17 cellular contexts compared by ENCODE assay signal in genomic region chr9:117266855-117267497, GRCh38.
A peak's percentile ranks its signal among the peaks of the same experiment; 100 is the strongest.
DNase-seq lines count a peak whose midpoint lies in the region; TF ChIP-seq lines count a peak whose summit lies in the region.
"Had no signal": no experiment of that assay in that cellular context is flagged by ENCODE, and none has a peak within 500 bp of the region (broad histone marks: within the 10 kb centered on the region; RNA-seq: fewer than 3 reads in every experiment).

No MANE protein-coding gene starts in this region.

- in situ Hi-C loops in ACHN (cut with HindIII; ENCODE audit: low pct_ligation_motif_present, low pct_unique_long_range_greater_than_20kb, low sequenced_read_pairs) = no loop called here

- H3K4me1 ChIP-seq in OCI-LY1 (ENCODE audit: insufficient read depth, low read length, severe bottlenecking) = peaks cover 86% of the 10 kb centered on the region
- H3K4me1 ChIP-seq: A549, HAP-1 had no signal

- H2AFZ ChIP-seq in OCI-LY1 (ENCODE audit: low read length) = no peak overlapping the region

- H3K27me3 ChIP-seq in OCI-LY1 (ENCODE audit: insufficient read depth, low read length) = no peaks in the 10 kb centered on the region
- H3K27me3 ChIP-seq: BLaER1 had no signal

- H3K4me3 ChIP-seq in OCI-LY1 (ENCODE audit: low read depth, low read length, poor library complexity, severe bottlenecking) = no peak overlapping the region
- H3K4me3 ChIP-seq: A549, BLaER1, GM12878, HAP-1 had no signal

- TF ChIP-seq CTCF in OCI-LY1 (IDR thresholded peaks at IDR 0.05; ENCODE audit: low read length) = no peak

- H3K9ac ChIP-seq in OCI-LY1 (ENCODE audit: low read length) = no peak overlapping the region
- H3K9ac ChIP-seq: BLaER1 had no signal

- no peaks in the 10 kb centered on the region for H3F3A ChIP-seq in OCI-LY1 (ENCODE audit: insufficient read depth, low read length)

- no peaks in the 10 kb centered on the region for H3K79me2 ChIP-seq in OCI-LY1 (ENCODE audit: insufficient read depth, low read length)

- H4K20me1 ChIP-seq in OCI-LY1 (ENCODE audit: insufficient read depth, low read length) = no peaks in the 10 kb centered on the region
- H4K20me1 ChIP-seq: BLaER1 had no signal

- DNase-seq in NCI-H1105 treated with DMSO at 0.1 percent for 48 hours (lab: John Stamatoyannopoulos, UW) (peak; percentile 30), NCI-H1105 (lab: John Stamatoyannopoulos, UW) (no peak), DMS79 (lab: John Stamatoyannopoulos, UW) (peak; percentile 25), NCI-H524 (lab: John Stamatoyannopoulos, UW) (peak; percentile 71 to 89), ACHN (no peak), KG1 (lab: John Stamatoyannopoulos, UW) (no peak)
- DNase-seq: CD4-positive, alpha-beta memory T cell; DMS153; DND-41; EL had no signal

- no peaks in the 10 kb centered on the region for H3K9me2 ChIP-seq in OCI-LY1 (ENCODE audit: low read depth, low read length)

- H3K36me3 ChIP-seq in OCI-LY1 (ENCODE audit: insufficient read depth, low read length) = no peaks in the 10 kb centered on the region
- H3K36me3 ChIP-seq: BLaER1, HAP-1 had no signal

- no peaks in the 10 kb centered on the region for H3K9me3 ChIP-seq in OCI-LY1 (ENCODE audit: low read length)
- H3K9me3 ChIP-seq: A549, HAP-1 had no signal

- H3K27ac ChIP-seq in OCI-LY1 (ENCODE audit: low read depth, low read length, poor library complexity, severe bottlenecking) = peak overlapping the region; percentile 64
- H3K27ac ChIP-seq: 22Rv1, A549, BLaER1, HL-60 had no signal

- H3K4me2 ChIP-seq in OCI-LY1 (ENCODE audit: low read length) = no peak overlapping the region
- H3K4me2 ChIP-seq: A549, BLaER1 had no signal

Comparison
In these comparisons a context has a peak if more than half of its experiments do, and no peak if none do; other contexts are left out.
1. DNase-seq: peak in NCI-H1105 treated with DMSO at 0.1 percent for 48 hours (single experiment), DMS79 (single experiment) and NCI-H524 (2 of 2); none in NCI-H1105 (single experiment), ACHN (single experiment) and KG1 (single experiment).